Comparison of ENCODE assay signal across 1 cellular context in the genomic region with DNA sequence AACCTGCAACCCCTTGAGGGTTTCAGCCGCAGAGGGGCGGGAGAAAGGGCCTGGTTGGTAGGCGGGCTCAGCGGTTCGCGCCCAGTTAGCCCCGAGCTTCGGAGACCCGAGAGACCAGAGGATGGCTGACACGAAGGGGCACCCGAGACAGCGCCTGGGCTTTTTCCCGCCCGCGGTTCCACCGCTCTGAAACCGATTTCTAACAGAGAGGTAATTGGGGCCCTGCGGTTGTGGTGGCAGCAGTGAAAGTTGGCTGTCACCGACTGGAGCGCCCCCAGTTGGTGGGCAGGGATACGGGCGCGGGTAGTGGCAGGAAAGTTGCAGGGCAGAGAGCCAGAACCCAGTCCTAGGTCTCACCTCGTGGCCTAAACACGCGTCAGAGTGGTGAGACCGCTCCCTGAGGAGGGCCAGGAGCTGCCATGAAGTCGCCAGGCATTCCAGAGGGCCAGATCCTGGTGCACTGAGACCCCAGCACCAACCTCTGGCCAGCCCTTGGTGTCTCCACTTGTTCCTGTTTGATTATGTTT.
TF ChIP-seq lines count a peak whose summit lies in the region.

No MANE protein-coding gene starts in this region.

TF ChIP-seq in K562, 482 proteins besides CTCF, POLR2A, EP300 and RAD21 (continued from another document):
- TF ChIP-seq, protein P1, sequence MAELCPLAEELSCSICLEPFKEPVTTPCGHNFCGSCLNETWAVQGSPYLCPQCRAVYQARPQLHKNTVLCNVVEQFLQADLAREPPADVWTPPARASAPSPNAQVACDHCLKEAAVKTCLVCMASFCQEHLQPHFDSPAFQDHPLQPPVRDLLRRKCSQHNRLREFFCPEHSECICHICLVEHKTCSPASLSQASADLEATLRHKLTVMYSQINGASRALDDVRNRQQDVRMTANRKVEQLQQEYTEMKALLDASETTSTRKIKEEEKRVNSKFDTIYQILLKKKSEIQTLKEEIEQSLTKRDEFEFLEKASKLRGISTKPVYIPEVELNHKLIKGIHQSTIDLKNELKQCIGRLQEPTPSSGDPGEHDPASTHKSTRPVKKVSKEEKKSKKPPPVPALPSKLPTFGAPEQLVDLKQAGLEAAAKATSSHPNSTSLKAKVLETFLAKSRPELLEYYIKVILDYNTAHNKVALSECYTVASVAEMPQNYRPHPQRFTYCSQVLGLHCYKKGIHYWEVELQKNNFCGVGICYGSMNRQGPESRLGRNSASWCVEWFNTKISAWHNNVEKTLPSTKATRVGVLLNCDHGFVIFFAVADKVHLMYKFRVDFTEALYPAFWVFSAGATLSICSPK (IDR thresholded peaks at IDR 0.05; ENCODE audit: borderline replicate concordance): no peak
- TF ChIP-seq, protein P2, sequence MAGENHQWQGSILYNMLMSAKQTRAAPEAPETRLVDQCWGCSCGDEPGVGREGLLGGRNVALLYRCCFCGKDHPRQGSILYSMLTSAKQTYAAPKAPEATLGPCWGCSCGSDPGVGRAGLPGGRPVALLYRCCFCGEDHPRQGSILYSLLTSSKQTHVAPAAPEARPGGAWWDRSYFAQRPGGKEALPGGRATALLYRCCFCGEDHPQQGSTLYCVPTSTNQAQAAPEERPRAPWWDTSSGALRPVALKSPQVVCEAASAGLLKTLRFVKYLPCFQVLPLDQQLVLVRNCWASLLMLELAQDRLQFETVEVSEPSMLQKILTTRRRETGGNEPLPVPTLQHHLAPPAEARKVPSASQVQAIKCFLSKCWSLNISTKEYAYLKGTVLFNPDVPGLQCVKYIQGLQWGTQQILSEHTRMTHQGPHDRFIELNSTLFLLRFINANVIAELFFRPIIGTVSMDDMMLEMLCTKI (IDR thresholded peaks at IDR 0.05; ENCODE audit: partially characterized antibody): no peak
- TF ChIP-seq, protein P3, sequence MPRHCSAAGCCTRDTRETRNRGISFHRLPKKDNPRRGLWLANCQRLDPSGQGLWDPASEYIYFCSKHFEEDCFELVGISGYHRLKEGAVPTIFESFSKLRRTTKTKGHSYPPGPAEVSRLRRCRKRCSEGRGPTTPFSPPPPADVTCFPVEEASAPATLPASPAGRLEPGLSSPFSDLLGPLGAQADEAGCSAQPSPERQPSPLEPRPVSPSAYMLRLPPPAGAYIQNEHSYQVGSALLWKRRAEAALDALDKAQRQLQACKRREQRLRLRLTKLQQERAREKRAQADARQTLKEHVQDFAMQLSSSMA (CRISPR knock-in tag; IDR thresholded peaks at IDR 0.05): no peak
- TF ChIP-seq, protein P4, sequence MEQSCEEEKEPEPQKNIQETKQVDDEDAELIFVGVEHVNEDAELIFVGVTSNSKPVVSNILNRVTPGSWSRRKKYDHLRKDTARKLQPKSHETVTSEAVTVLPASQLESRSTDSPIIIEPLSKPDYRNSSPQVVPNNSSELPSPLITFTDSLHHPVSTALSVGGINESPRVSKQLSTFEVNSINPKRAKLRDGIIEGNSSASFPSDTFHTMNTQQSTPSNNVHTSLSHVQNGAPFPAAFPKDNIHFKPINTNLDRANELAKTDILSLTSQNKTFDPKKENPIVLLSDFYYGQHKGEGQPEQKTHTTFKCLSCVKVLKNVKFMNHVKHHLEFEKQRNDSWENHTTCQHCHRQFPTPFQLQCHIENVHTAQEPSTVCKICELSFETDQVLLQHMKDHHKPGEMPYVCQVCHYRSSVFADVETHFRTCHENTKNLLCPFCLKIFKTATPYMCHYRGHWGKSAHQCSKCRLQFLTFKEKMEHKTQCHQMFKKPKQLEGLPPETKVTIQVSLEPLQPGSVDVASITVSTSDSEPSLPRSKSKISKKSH (CRISPR knock-in tag; IDR thresholded peaks at IDR 0.05): no peak
TF ChIP-seq in K562: peak in this region for 24.
